Comparison of ENCODE assay signal across 8 cellular contexts in the genomic region with DNA sequence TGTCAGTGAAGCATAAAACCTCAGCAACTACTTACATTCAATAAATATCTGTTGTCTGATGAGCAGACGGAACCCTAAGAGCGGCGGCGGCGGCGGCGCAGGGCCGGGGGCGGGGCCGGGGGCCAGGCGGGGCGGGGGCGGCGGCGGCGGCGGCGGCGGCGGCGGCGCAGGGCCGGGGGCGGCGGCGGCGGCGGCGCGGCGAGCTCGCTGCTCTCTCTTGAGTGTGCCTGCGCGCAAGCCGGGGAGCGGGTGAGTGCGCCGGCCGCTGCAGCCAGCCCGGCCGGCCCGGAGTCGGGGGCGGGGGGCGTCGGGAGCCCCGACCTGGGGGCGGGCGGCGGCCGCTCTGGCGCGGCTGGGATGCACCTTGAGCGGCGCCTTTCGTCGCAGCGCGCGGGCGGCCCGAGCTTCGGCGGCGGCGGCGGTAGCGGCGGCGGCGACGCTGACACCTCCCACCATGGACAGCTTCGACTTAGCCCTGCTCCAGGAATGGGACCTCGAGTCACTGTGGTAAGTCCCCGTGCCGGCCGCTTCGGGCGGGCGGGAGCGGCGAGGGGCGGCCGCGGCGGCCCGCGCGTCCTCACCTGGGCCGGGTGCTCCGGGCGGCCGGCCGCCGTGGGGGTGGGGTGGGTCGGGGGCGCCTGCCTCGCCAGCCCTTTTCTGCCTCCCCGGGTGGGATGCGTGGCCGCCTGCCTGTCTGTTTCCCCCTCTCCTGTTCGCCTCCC. TPM values are rescaled to one million over a fixed set of nuclear protein-coding genes. Genes with fewer than 3 reads are reported as not detected.
DNase-seq lines count a peak whose midpoint lies in the region; ATAC-seq and TF ChIP-seq lines count a peak whose summit lies in the region.
"Not testable (repeated sequence)": the region's sequence is repeated elsewhere in the genome, so short reads cannot be mapped to it uniquely, and the experiment has no call there.

No MANE protein-coding gene starts in this region.

- not testable (repeated sequence) for H2AFZ ChIP-seq in PC-3 (ENCODE audit: low read length)

- H3K27me3 ChIP-seq in CD8-positive, alpha-beta T cell (ENCODE audit: insufficient read depth, low read length); PC-3 (ENCODE audit: low read length): not testable (repeated sequence)

- H3K4me3 Mint-ChIP-seq in CD8-positive, alpha-beta T cell, result not testable (repeated sequence)
- peak overlapping the region in 1 of 2 donors; percentile 31 for H3K4me3 Mint-ChIP-seq in effector memory CD8-positive, alpha-beta T cell
- peak overlapping the region in 2 of 10 donors; percentile 27 to 31 for H3K4me3 Mint-ChIP-seq in naive thymus-derived CD8-positive, alpha-beta T cell
- H3K4me3 Mint-ChIP-seq in type B pancreatic cell, result peak overlapping the region; percentile 61

- H3K79me2 ChIP-seq in PC-3 (ENCODE audit: low read length), result not testable (repeated sequence)

- CTCF ChIA-PET in CD8-positive, alpha-beta T cell (lab: Charles Lee); PC-3 (lab: Charles Lee): not testable (repeated sequence)

- H3K9me2 ChIP-seq in PC-3 (replicated peaks; ENCODE audit: low read length), result not testable (repeated sequence)

- H3K27ac ChIP-seq in CD8-positive, alpha-beta T cell (ENCODE audit: low read depth, low read length); PC-3 (ENCODE audit: low read length): not testable (repeated sequence)

- ATAC-seq in CD8-positive, alpha-beta T cell, result peak; percentile 35
- ATAC-seq in PC-3, result peak; percentile 63
- peak; percentile 54 for ATAC-seq in effector memory CD8-positive, alpha-beta T cell (replicated peaks)
- peak; percentile 75 for ATAC-seq in left ventricle myocardium superior
- ATAC-seq in naive thymus-derived CD8-positive, alpha-beta T cell, result peak; percentile 53 to 69
- peak; percentile 33 for ATAC-seq in sciatic nerve

- POLR2A ChIA-PET in CD8-positive, alpha-beta T cell (lab: Charles Lee); PC-3 (lab: Charles Lee; ENCODE audit: unreplicated experiment); naive thymus-derived CD8-positive, alpha-beta T cell (lab: Charles Lee): not testable (repeated sequence)

- not testable (repeated sequence) for TF ChIP-seq CTCF in CD8-positive, alpha-beta T cell (IDR thresholded peaks at IDR 0.05); PC-3 (conservative IDR thresholded peaks at IDR 0.05; ENCODE audit: low read depth, low read length); type B pancreatic cell (conservative IDR thresholded peaks at IDR 0.05)

- H3F3A ChIP-seq in PC-3 (ENCODE audit: low read length, unreplicated experiment), result not testable (repeated sequence)

- H3K4me1 Mint-ChIP-seq in CD8-positive, alpha-beta T cell (ENCODE audit: low read depth); effector memory CD8-positive, alpha-beta T cell (ENCODE audit: low read depth in 2 of 2); naive thymus-derived CD8-positive, alpha-beta T cell; type B pancreatic cell (ENCODE audit: unreplicated experiment): not testable (repeated sequence)

- H3K36me3 ChIP-seq in CD8-positive, alpha-beta T cell (ENCODE audit: insufficient read depth, low read length); PC-3 (ENCODE audit: low read depth, low read length): not testable (repeated sequence)

- not testable (repeated sequence) for H4K20me1 ChIP-seq in PC-3 (ENCODE audit: low read length)

- not testable (repeated sequence) for DNase-seq in CD8-positive, alpha-beta T cell; PC-3; effector memory CD8-positive, alpha-beta T cell; left ventricle myocardium superior; naive thymus-derived CD8-positive, alpha-beta T cell; sciatic nerve (ENCODE audit: low spot score); type B pancreatic cell (ENCODE audit: extremely low spot score, unreplicated experiment)
- DNase-seq in activated T-cell treated with anti-CD3 and anti-CD28 coated beads for 4 hours, result peak; percentile 4

- H3K4me3 ChIP-seq in CD8-positive, alpha-beta T cell (ENCODE audit: low read depth, low read length); PC-3 (ENCODE audit: low read length): not testable (repeated sequence)

- not testable (repeated sequence) for H3K9ac ChIP-seq in PC-3 (ENCODE audit: low read length)

- H3K36me3 Mint-ChIP-seq in CD8-positive, alpha-beta T cell; effector memory CD8-positive, alpha-beta T cell (ENCODE audit: insufficient read depth); naive thymus-derived CD8-positive, alpha-beta T cell; type B pancreatic cell: not testable (repeated sequence)

- not testable (repeated sequence) for H3K9me3 Mint-ChIP-seq in CD8-positive, alpha-beta T cell; effector memory CD8-positive, alpha-beta T cell; naive thymus-derived CD8-positive, alpha-beta T cell; type B pancreatic cell

- not testable (repeated sequence) for BruUV-seq in PC-3 (replicated peaks; lab: Mats Ljungman, UMichigan)

- H3K27me3 Mint-ChIP-seq in CD8-positive, alpha-beta T cell (ENCODE audit: low read depth); effector memory CD8-positive, alpha-beta T cell; naive thymus-derived CD8-positive, alpha-beta T cell; type B pancreatic cell: not testable (repeated sequence)

- not testable (repeated sequence) for H3K9me3 ChIP-seq in CD8-positive, alpha-beta T cell (ENCODE audit: low read length); PC-3 (ENCODE audit: low read length)

- not testable (repeated sequence) for H3K27ac Mint-ChIP-seq in CD8-positive, alpha-beta T cell; effector memory CD8-positive, alpha-beta T cell; naive thymus-derived CD8-positive, alpha-beta T cell; type B pancreatic cell

- not testable (repeated sequence) for H3K4me2 ChIP-seq in PC-3 (ENCODE audit: low read length)

- intact Hi-C loops in CD8-positive, alpha-beta T cell (cut with DNase I, micrococcal nuclease); PC-3 (cut with micrococcal nuclease); left ventricle myocardium superior (cut with micrococcal nuclease); sciatic nerve (cut with DNase I): not testable (repeated sequence)

- H3K4me1 ChIP-seq in CD8-positive, alpha-beta T cell (ENCODE audit: insufficient read depth, low read length); PC-3 (ENCODE audit: insufficient read depth, low read length): not testable (repeated sequence)

RNA-seq across cellular contexts. Expression of gene RGPD5, which starts 33.7 kb away (rescaled TPM):
- total RNA-seq in CD8-positive, alpha-beta T cell, result 100 to 1,000 TPM; 243 to 401 TPM
- total RNA-seq in PC-3 (2014; rRNA removed) (18.5 and 26.0 TPM in 2 replicates), left ventricle myocardium superior (21.0 TPM), sciatic nerve (134 TPM), type B pancreatic cell (ENCODE audit: low replicate concordance) (63.5 and 65.9 TPM in 2 replicates)
- 100 to 1,000 TPM in 1 of 2 experiments, 10 to 100 TPM in 1; 90.2 to 111 TPM for total RNA-seq in naive thymus-derived CD8-positive, alpha-beta T cell
- 1 to 10 TPM; 2.8 to 6.2 (median 3.3) TPM for polyA plus RNA-seq in naive thymus-derived CD8-positive, alpha-beta T cell
